In the genomic region with DNA sequence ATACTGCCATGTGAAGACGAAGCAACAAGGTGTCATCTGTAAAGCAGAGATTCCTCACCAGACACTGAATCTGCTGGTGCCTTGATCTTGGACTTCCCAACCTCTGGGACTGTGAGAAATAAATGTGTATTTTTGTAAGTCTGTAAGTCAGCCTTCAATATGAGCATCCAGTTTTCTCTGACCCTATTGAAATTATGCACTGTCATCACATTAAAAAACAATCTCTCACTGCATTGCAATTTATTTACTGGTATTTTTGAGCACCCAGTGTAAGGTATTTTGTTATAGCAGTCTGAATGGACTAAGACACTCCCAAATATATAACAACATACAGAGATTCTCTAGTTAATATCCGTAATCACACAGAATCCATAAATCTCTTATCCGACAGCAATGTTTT, we compare ENCODE assay signal across 8 cellular contexts.
"Had no signal": no experiment of that assay in that cellular context is flagged by ENCODE, and none has a peak within 500 bp of the region (broad histone marks: within the 10 kb centered on the region; RNA-seq: fewer than 3 reads in every experiment).

No MANE protein-coding gene starts in this region.

- H3K4me3 ChIP-seq: GM23248 had no signal

- H3K27ac Mint-ChIP-seq: H9 had no signal

- H3K9me3 Mint-ChIP-seq: H9 had no signal

- FAIRE-seq: H54, HTR-8/SVneo had no signal

- DNase-seq: GM23248, GOT3, H9, HCEC 1CT, KBM-7 had no signal

- H3K4me3 Mint-ChIP-seq: H9 had no signal

- H3K27ac ChIP-seq: GM23248, KMS-11 had no signal

- H3K4me2 ChIP-seq: KMS-11 had no signal

- H3K9ac ChIP-seq: GM23248, KMS-11 had no signal

- H2AFZ ChIP-seq: GM23248 had no signal
